9 cellular contexts compared by ENCODE assay signal in the genomic region with DNA sequence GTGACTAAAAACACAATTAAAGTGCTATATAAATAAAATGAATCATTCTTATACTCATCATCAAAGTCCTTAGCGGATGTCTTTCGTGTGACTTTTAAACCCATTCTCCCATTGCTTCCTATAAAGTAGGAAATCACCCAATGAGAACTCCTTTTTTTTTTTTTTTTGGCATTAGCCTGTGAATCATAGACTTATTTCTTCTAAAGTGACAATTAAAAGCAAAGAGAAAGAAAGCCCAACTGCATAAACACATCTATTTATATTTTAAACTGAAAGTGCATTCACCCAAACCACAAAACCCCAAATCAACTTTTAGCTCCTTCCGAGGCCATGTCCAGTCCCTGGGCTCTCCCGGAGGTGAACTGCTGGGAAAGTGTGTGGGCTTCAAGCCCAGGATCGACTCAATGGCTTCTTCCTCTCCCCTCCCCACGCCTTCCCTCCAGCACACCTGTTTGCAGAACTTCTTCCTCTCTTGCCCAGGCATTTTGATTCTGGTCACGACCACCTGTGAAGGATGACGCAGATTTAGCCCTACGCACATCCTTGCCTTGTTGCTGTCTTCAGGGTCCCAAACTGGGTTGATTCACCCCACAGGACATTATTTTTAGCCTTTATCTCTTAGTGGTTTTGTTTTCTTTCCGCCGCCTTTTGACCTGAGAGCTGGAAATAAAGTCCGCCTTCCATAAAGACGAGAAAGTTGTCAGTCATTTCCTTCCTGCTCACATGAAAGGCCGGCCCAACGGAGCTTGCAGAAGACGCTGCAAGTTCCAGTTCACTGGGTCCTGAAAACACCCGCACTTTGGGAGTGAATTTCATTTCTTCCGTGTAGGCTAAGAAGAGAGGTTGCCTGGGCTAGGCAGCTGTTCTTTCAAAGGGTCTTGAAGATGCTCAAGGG.
DNase-seq lines count a peak whose midpoint lies in the region; ATAC-seq and TF ChIP-seq lines count a peak whose summit lies in the region.
"Had no signal": no experiment of that assay in that cellular context is flagged by ENCODE, and none has a peak within 500 bp of the region (broad histone marks: within the 10 kb centered on the region; RNA-seq: fewer than 3 reads in every experiment).

No MANE protein-coding gene starts in this region.

- H3K36me3 Mint-ChIP-seq in CD4-positive, alpha-beta T cell (ENCODE audit: low read depth), result no peaks in the 10 kb centered on the region
- H3K36me3 Mint-ChIP-seq in activated naive CD8-positive, alpha-beta T cell treated with anti-CD3 and anti-CD28 coated beads, Interleukin-2, amount 50 U/mL, for 24 hours (ENCODE audit: low read depth), result no peaks in the 10 kb centered on the region

- CTCF ChIA-PET in CD4-positive, alpha-beta T cell (lab: Charles Lee), result no interaction called here

- H3K4me1 Mint-ChIP-seq in CD4-positive, alpha-beta T cell (ENCODE audit: low read depth), result peaks cover 9% of the 10 kb centered on the region
- peaks cover 17% of the 10 kb centered on the region for H3K4me1 Mint-ChIP-seq in activated naive CD8-positive, alpha-beta T cell treated with anti-CD3 and anti-CD28 coated beads, Interleukin-2, amount 50 U/mL, for 24 hours
- peaks cover 8% of the 10 kb centered on the region for H3K4me1 Mint-ChIP-seq in stimulated activated naive CD8-positive, alpha-beta T cell treated with anti-CD3 and anti-CD28 coated beads, Interleukin-15, amount 100 ng/mL, for 72 hours

- POLR2A ChIA-PET in CD4-positive, alpha-beta T cell (lab: Charles Lee), result no interaction called here

- H3K9me3 Mint-ChIP-seq in CD4-positive, alpha-beta T cell, result no peaks in the 10 kb centered on the region
- no peaks in the 10 kb centered on the region for H3K9me3 Mint-ChIP-seq in activated naive CD8-positive, alpha-beta T cell treated with anti-CD3 and anti-CD28 coated beads, Interleukin-2, amount 50 U/mL, for 24 hours
- no peaks in the 10 kb centered on the region for H3K9me3 Mint-ChIP-seq in stimulated activated naive CD8-positive, alpha-beta T cell treated with anti-CD3 and anti-CD28 coated beads, Interleukin-15, amount 100 ng/mL, for 72 hours

- no peak overlapping the region for H3K4me3 ChIP-seq in H7 (ENCODE audit: insufficient read depth, low read depth, low read length)
- H3K4me3 ChIP-seq: adrenal gland had no signal

- no peak for TF ChIP-seq CTCF in CD4-positive, alpha-beta T cell (IDR thresholded peaks at IDR 0.05)

- intact Hi-C loops in CD4-positive, alpha-beta T cell (cut with DNase I, micrococcal nuclease), result no loop called here

- H3K27me3 Mint-ChIP-seq in CD4-positive, alpha-beta T cell, result peaks cover 29% of the 10 kb centered on the region
- H3K27me3 Mint-ChIP-seq in activated naive CD8-positive, alpha-beta T cell treated with anti-CD3 and anti-CD28 coated beads, Interleukin-2, amount 50 U/mL, for 24 hours, result peaks cover 10% of the 10 kb centered on the region
- H3K27me3 Mint-ChIP-seq in stimulated activated naive CD8-positive, alpha-beta T cell treated with anti-CD3 and anti-CD28 coated beads, Interleukin-15, amount 100 ng/mL, for 72 hours, result no peaks in the 10 kb centered on the region

- H3K27ac ChIP-seq in CD4-positive, alpha-beta T cell (ENCODE audit: low read depth, low read length), result no peak overlapping the region

- H3K27me3 ChIP-seq in CD4-positive, alpha-beta T cell (ENCODE audit: control insufficient read depth, insufficient read depth, low read length), result peaks cover 4% of the 10 kb centered on the region
- no peaks in the 10 kb centered on the region for H3K27me3 ChIP-seq in H7 (ENCODE audit: control insufficient read depth, insufficient read depth, low read length)

- peak; percentile 54 for ATAC-seq in CD4-positive, alpha-beta T cell (ENCODE audit: poor library complexity)
- ATAC-seq in GM19351 (IDR thresholded peaks at IDR 0.05; ENCODE audit: unreplicated experiment), result peak; percentile 75
- ATAC-seq in HG03342 (IDR thresholded peaks at IDR 0.05; ENCODE audit: unreplicated experiment), result peak; percentile 79
- peak; percentile 75 for ATAC-seq in activated naive CD8-positive, alpha-beta T cell treated with anti-CD3 and anti-CD28 coated beads, Interleukin-2, amount 50 U/mL, for 24 hours
- peak; percentile 94 for ATAC-seq in stimulated activated naive CD8-positive, alpha-beta T cell treated with anti-CD3 and anti-CD28 coated beads, Interleukin-15, amount 100 ng/mL, for 72 hours

- H3K9me3 ChIP-seq in CD4-positive, alpha-beta T cell (ENCODE audit: control insufficient read depth, low read length), result no peaks in the 10 kb centered on the region
- H3K9me3 ChIP-seq: adrenal gland had no signal

- no peaks in the 10 kb centered on the region for H3K36me3 ChIP-seq in H7 (replicated peaks; ENCODE audit: control insufficient read depth, insufficient read depth, low read length)
- H3K36me3 ChIP-seq: adrenal gland had no signal

- no peak overlapping the region for H3K27ac Mint-ChIP-seq in CD4-positive, alpha-beta T cell
- peak overlapping the region; percentile 58 for H3K27ac Mint-ChIP-seq in activated naive CD8-positive, alpha-beta T cell treated with anti-CD3 and anti-CD28 coated beads, Interleukin-2, amount 50 U/mL, for 24 hours
- H3K27ac Mint-ChIP-seq in stimulated activated naive CD8-positive, alpha-beta T cell treated with anti-CD3 and anti-CD28 coated beads, Interleukin-15, amount 100 ng/mL, for 72 hours, result peak overlapping the region; percentile 69 to 73

- peak in 1 of 10 experiments; percentile 2 for DNase-seq in CD4-positive, alpha-beta T cell
- peak; percentile 40 for DNase-seq in activated naive CD8-positive, alpha-beta T cell treated with anti-CD3 and anti-CD28 coated beads, Interleukin-2, amount 50 U/mL, for 24 hours
- peak; percentile 3 to 48 for DNase-seq in stimulated activated naive CD8-positive, alpha-beta T cell treated with anti-CD3 and anti-CD28 coated beads, Interleukin-15, amount 100 ng/mL, for 72 hours
- no peak for DNase-seq in hypothalamus (lab: John Stamatoyannopoulos, UW)
- DNase-seq in H7, result no peak
- no peak for DNase-seq in Kasumi-1 (lab: John Stamatoyannopoulos, UW)

- H3K4me3 Mint-ChIP-seq in CD4-positive, alpha-beta T cell, result peak overlapping the region; percentile 80
- peak overlapping the region; percentile 75 for H3K4me3 Mint-ChIP-seq in activated naive CD8-positive, alpha-beta T cell treated with anti-CD3 and anti-CD28 coated beads, Interleukin-2, amount 50 U/mL, for 24 hours
- H3K4me3 Mint-ChIP-seq in stimulated activated naive CD8-positive, alpha-beta T cell treated with anti-CD3 and anti-CD28 coated beads, Interleukin-15, amount 100 ng/mL, for 72 hours, result peak overlapping the region; percentile 77 to 83

Comparison
In these comparisons a context has a peak if more than half of its experiments do, and no peak if none do; other contexts are left out.
1. DNase-seq: peak in activated naive CD8-positive, alpha-beta T cell treated with anti-CD3 and anti-CD28 coated beads, Interleukin-2, amount 50 U/mL, for 24 hours (single experiment) and stimulated activated naive CD8-positive, alpha-beta T cell treated with anti-CD3 and anti-CD28 coated beads, Interleukin-15, amount 100 ng/mL, for 72 hours (2 of 2); none in hypothalamus (0 of 51), H7 (single experiment) and Kasumi-1 (0 of 2).
2. Peak in every context shown above with its lines, with median percentiles within 50 percentile points of each other: ATAC-seq and H3K4me3 Mint-ChIP-seq.